ENCODE assay signal across 20 cellular contexts in genomic region chr6:125966569-125966968, GRCh38. TPM values are rescaled to one million over a fixed set of nuclear protein-coding genes. Genes with fewer than 3 reads are reported as not detected.
A peak's percentile ranks its signal among the peaks of the same experiment; 100 is the strongest.
DNase-seq lines count a peak whose midpoint lies in the region; TF ChIP-seq lines count a peak whose summit lies in the region.
"Had no signal": no experiment of that assay in that cellular context is flagged by ENCODE, and none has a peak within 500 bp of the region (broad histone marks: within the 10 kb centered on the region; RNA-seq: fewer than 3 reads in every experiment).

No MANE protein-coding gene starts in this region.

- H3K4me1 Mint-ChIP-seq in activated CD4-positive, alpha-beta T cell treated with anti-CD3 and anti-CD28 coated beads, Interleukin-2, amount 10 ng/mL, durations not matched to agents 7 days and 5 days, result no peaks in the 10 kb centered on the region
- H3K4me1 Mint-ChIP-seq in activated T-helper 2 cell treated with anti-CD3 and anti-CD28 coated beads, Interferon-gamma antibody, Interleukin-2, Interleukin-4, amounts not matched to agents 10 μg/mL and 5 μg/mL and 100 μg/mL, durations not matched to agents 14 hours and 24 hours and 36 hours (ENCODE audit: low read depth), result no peaks in the 10 kb centered on the region

- POLR2A ChIA-PET in activated CD4-positive, alpha-beta T cell treated with anti-CD3 and anti-CD28 coated beads, Interleukin-2, amount 10 ng/mL, durations not matched to agents 7 days and 5 days (lab: Charles Lee), result no interaction called here

- no peak overlapping the region for H2AFZ ChIP-seq in Loucy (ENCODE audit: low read length)

- peak overlapping the region; percentile 11 for H3K27ac Mint-ChIP-seq in activated CD4-positive, alpha-beta T cell treated with anti-CD3 and anti-CD28 coated beads, Interleukin-2, amount 10 ng/mL, durations not matched to agents 7 days and 5 days
- H3K27ac Mint-ChIP-seq in activated T-helper 2 cell treated with anti-CD3 and anti-CD28 coated beads, Interferon-gamma antibody, Interleukin-2, Interleukin-4, amounts not matched to agents 10 μg/mL and 5 μg/mL and 100 μg/mL, durations not matched to agents 14 hours and 24 hours and 36 hours, result no peak overlapping the region
- H3K27ac Mint-ChIP-seq: CD4-positive, CD25-positive, alpha-beta regulatory T cell; T-helper 1 cell treated with Interleukin-12 subunit alpha and Interleukin-12 subunit beta and Interleukin-4 antibody, amounts not matched to agents 30 μg/mL and 1 μg/mL, for 36 hours had no signal

- peaks cover 41% of the 10 kb centered on the region for H3K79me2 ChIP-seq in Loucy (ENCODE audit: insufficient read depth, low read length)

- no peaks in the 10 kb centered on the region for H3K9me2 ChIP-seq in Loucy (replicated peaks; ENCODE audit: low read depth, low read length)

- no peak overlapping the region for H3K4me3 Mint-ChIP-seq in activated CD4-positive, alpha-beta T cell treated with anti-CD3 and anti-CD28 coated beads, Interleukin-2, amount 10 ng/mL, durations not matched to agents 7 days and 5 days
- H3K4me3 Mint-ChIP-seq in activated T-helper 2 cell treated with anti-CD3 and anti-CD28 coated beads, Interferon-gamma antibody, Interleukin-2, Interleukin-4, amounts not matched to agents 10 μg/mL and 5 μg/mL and 100 μg/mL, durations not matched to agents 14 hours and 24 hours and 36 hours (ENCODE audit: low read depth), result no peak overlapping the region
- H3K4me3 Mint-ChIP-seq: CD4-positive, CD25-positive, alpha-beta regulatory T cell; T-helper 1 cell treated with Interleukin-12 subunit alpha and Interleukin-12 subunit beta and Interleukin-4 antibody, amounts not matched to agents 30 μg/mL and 1 μg/mL, for 36 hours had no signal

- H3K4me3 ChIP-seq in Loucy (ENCODE audit: low read length, poor library complexity, severe bottlenecking) (no peak overlapping the region), dorsolateral prefrontal cortex (no peak overlapping the region)
- H3K4me3 ChIP-seq: MG63, SJSA1 had no signal

- no peaks in the 10 kb centered on the region for H3K9me3 Mint-ChIP-seq in activated CD4-positive, alpha-beta T cell treated with anti-CD3 and anti-CD28 coated beads, Interleukin-2, amount 10 ng/mL, durations not matched to agents 7 days and 5 days
- H3K9me3 Mint-ChIP-seq in activated T-helper 2 cell treated with anti-CD3 and anti-CD28 coated beads, Interferon-gamma antibody, Interleukin-2, Interleukin-4, amounts not matched to agents 10 μg/mL and 5 μg/mL and 100 μg/mL, durations not matched to agents 14 hours and 24 hours and 36 hours, result no peaks in the 10 kb centered on the region
- H3K9me3 Mint-ChIP-seq: CD4-positive, CD25-positive, alpha-beta regulatory T cell; T-helper 1 cell treated with Interleukin-12 subunit alpha and Interleukin-12 subunit beta and Interleukin-4 antibody, amounts not matched to agents 30 μg/mL and 1 μg/mL, for 36 hours had no signal

- no peak for DNase-seq in activated CD4-positive, alpha-beta T cell treated with anti-CD3 and anti-CD28 coated beads, Interleukin-2, amount 10 ng/mL, durations not matched to agents 7 days and 5 days
- DNase-seq in activated CD4-positive, alpha-beta T cell treated with anti-CD3 and anti-CD28 coated beads, Interleukin-2, amount 50 U/mL, for 48 hours, result no peak
- no peak for DNase-seq in dorsolateral prefrontal cortex
- DNase-seq in activated T-helper 2 cell treated with anti-CD3 and anti-CD28 coated beads, Interferon-gamma antibody, Interleukin-2, Interleukin-4, amounts not matched to agents 10 μg/mL and 5 μg/mL and 100 μg/mL, durations not matched to agents 14 hours and 24 hours and 36 hours (ENCODE audit: low spot score), result no peak
- no peak for DNase-seq in HT-29 (ENCODE audit: low spot score)
- DNase-seq in DMS79 treated with DMSO at 0.1 percent for 48 hours (lab: John Stamatoyannopoulos, UW), result no peak
- DNase-seq: BE2C; CD4-positive, CD25-positive, alpha-beta regulatory T cell; COR-L47; DMS153; GDM1; MG63; NCI-H1048; NCI-H1436; NCI-H2081; NCI-H446; NCI-H526 had no signal

- H3K9ac ChIP-seq in Loucy (ENCODE audit: low read depth, low read length, poor library complexity, severe bottlenecking), result no peak overlapping the region

- peaks cover 21% of the 10 kb centered on the region for H3K4me1 ChIP-seq in Loucy (ENCODE audit: insufficient read depth, low read length, poor library complexity, severe bottlenecking)
- H3K4me1 ChIP-seq: SJSA1 had no signal

- H3K36me3 Mint-ChIP-seq in activated CD4-positive, alpha-beta T cell treated with anti-CD3 and anti-CD28 coated beads, Interleukin-2, amount 10 ng/mL, durations not matched to agents 7 days and 5 days (ENCODE audit: low read depth), result peaks cover 22% of the 10 kb centered on the region
- peaks cover 28% of the 10 kb centered on the region for H3K36me3 Mint-ChIP-seq in activated T-helper 2 cell treated with anti-CD3 and anti-CD28 coated beads, Interferon-gamma antibody, Interleukin-2, Interleukin-4, amounts not matched to agents 10 μg/mL and 5 μg/mL and 100 μg/mL, durations not matched to agents 14 hours and 24 hours and 36 hours (ENCODE audit: low read depth)

- CTCF ChIA-PET in activated CD4-positive, alpha-beta T cell treated with anti-CD3 and anti-CD28 coated beads, Interleukin-2, amount 10 ng/mL, durations not matched to agents 7 days and 5 days (lab: Charles Lee), result interaction anchor here (1.8 kb wide), 1 partner anchor 10 kb away, joined by 7 read pairs; the partner anchor contains the start of gene HINT3

- H3K27me3 Mint-ChIP-seq in activated CD4-positive, alpha-beta T cell treated with anti-CD3 and anti-CD28 coated beads, Interleukin-2, amount 10 ng/mL, durations not matched to agents 7 days and 5 days, result no peaks in the 10 kb centered on the region
- H3K27me3 Mint-ChIP-seq in activated T-helper 2 cell treated with anti-CD3 and anti-CD28 coated beads, Interferon-gamma antibody, Interleukin-2, Interleukin-4, amounts not matched to agents 10 μg/mL and 5 μg/mL and 100 μg/mL, durations not matched to agents 14 hours and 24 hours and 36 hours (ENCODE audit: low read depth), result no peaks in the 10 kb centered on the region
- H3K27me3 Mint-ChIP-seq: CD4-positive, CD25-positive, alpha-beta regulatory T cell had no signal

- H3K36me3 ChIP-seq in Loucy (ENCODE audit: insufficient read depth, low read length), result peaks cover 13% of the 10 kb centered on the region; the same call in 1 of the 2 replicates
- H3K36me3 ChIP-seq: SJSA1 had no signal

- H3F3A ChIP-seq in Loucy (ENCODE audit: low read depth), result no peaks in the 10 kb centered on the region

- H3K27me3 ChIP-seq in Loucy (ENCODE audit: insufficient read depth, low read length, poor library complexity, severe bottlenecking), result no peaks in the 10 kb centered on the region
- H3K27me3 ChIP-seq in dorsolateral prefrontal cortex, result no peaks in the 10 kb centered on the region
- H3K27me3 ChIP-seq: BE2C, MG63, SJSA1 had no signal

- H3K4me2 ChIP-seq in Loucy (ENCODE audit: low read depth, low read length, poor library complexity, severe bottlenecking), result no peak overlapping the region

- TF ChIP-seq CTCF in Loucy (conservative IDR thresholded peaks at IDR 0.05; ENCODE audit: low read length), result peak; percentile 31
- TF ChIP-seq CTCF in dorsolateral prefrontal cortex (IDR thresholded peaks at IDR 0.05 in 54 of 56, conservative IDR thresholded peaks at IDR 0.05 in 2 of 56; ENCODE audit: low read depth in 1 of 56, partially characterized antibody in 56 of 56), result peak in 1 of 56 donors; percentile 16

- H4K20me1 ChIP-seq in Loucy (ENCODE audit: insufficient read depth, low read length, poor library complexity, severe bottlenecking), result peaks cover 6% of the 10 kb centered on the region

- intact Hi-C loops in dorsolateral prefrontal cortex (cut with DNase I), result no loop called here
- intact Hi-C loops in activated T-helper 2 cell treated with anti-CD3 and anti-CD28 coated beads, Interferon-gamma antibody, Interleukin-2, Interleukin-4, amounts not matched to agents 10 μg/mL and 5 μg/mL and 100 μg/mL, durations not matched to agents 14 hours and 24 hours and 36 hours (cut with micrococcal nuclease), result no loop called here

- H3K27ac ChIP-seq in dorsolateral prefrontal cortex, result peak overlapping the region in 50 of 59 donors; percentile 6 to 100 (median 94)
- H3K27ac ChIP-seq: SJSA1 had no signal

- no peaks in the 10 kb centered on the region for H3K9me3 ChIP-seq in Loucy (ENCODE audit: insufficient read depth, low read depth, low read length)
- H3K9me3 ChIP-seq: BE2C, MG63, SJSA1 had no signal

RNA-seq across cellular contexts. Expression of gene HINT3, which starts 10.0 kb away (rescaled TPM):
- 1 to 10 TPM; 7.5 to 8.3 TPM for total RNA-seq in activated CD4-positive, alpha-beta T cell treated with anti-CD3 and anti-CD28 coated beads, Interleukin-2, amount 10 ng/mL, durations not matched to agents 7 days and 5 days
- 10 to 100 TPM; 33.6 to 54.2 (median 42.3) TPM for total RNA-seq in dorsolateral prefrontal cortex
- total RNA-seq in activated T-helper 2 cell treated with anti-CD3 and anti-CD28 coated beads, Interferon-gamma antibody, Interleukin-2, Interleukin-4, amounts not matched to agents 10 μg/mL and 5 μg/mL and 100 μg/mL, durations not matched to agents 14 hours and 24 hours and 36 hours, result 7.1 and 7.9 TPM in 2 replicates
- 7.1 and 8.9 TPM in 2 replicates for total RNA-seq in HT-29 (2014; rRNA removed; shearing (Covaris generic))

RNA-seq across cellular contexts. Expression of gene TRMT11, which starts 19.8 kb away (rescaled TPM):
- total RNA-seq in activated CD4-positive, alpha-beta T cell treated with anti-CD3 and anti-CD28 coated beads, Interleukin-2, amount 10 ng/mL, durations not matched to agents 7 days and 5 days, result 10 to 100 TPM; 15.1 to 16.3 TPM
- total RNA-seq in dorsolateral prefrontal cortex, result 10 to 100 TPM; 32.1 to 64.6 (median 44.8) TPM
- total RNA-seq in activated T-helper 2 cell treated with anti-CD3 and anti-CD28 coated beads, Interferon-gamma antibody, Interleukin-2, Interleukin-4, amounts not matched to agents 10 μg/mL and 5 μg/mL and 100 μg/mL, durations not matched to agents 14 hours and 24 hours and 36 hours, result 23.9 and 25.4 TPM in 2 replicates
- total RNA-seq in HT-29 (2014; rRNA removed; shearing (Covaris generic)), result 13.8 and 16.6 TPM in 2 replicates
